16 cellular contexts compared by ENCODE assay signal in genomic region chr19:7792701-7793100, GRCh38. TPM values are rescaled to one million over a fixed set of nuclear protein-coding genes. Genes with fewer than 3 reads are reported as not detected.
"Had no signal": no experiment of that assay in that cellular context is flagged by ENCODE, and none has a peak within 500 bp of the region (broad histone marks: within the 10 kb centered on the region; RNA-seq: fewer than 3 reads in every experiment).

No MANE protein-coding gene starts in this region.

RNA-seq across cellular contexts. Expression of gene CLEC4M, which starts 29.7 kb away (rescaled TPM):
- total RNA-seq: activated CD4-positive, alpha-beta memory T cell treated with anti-CD3 and anti-CD28 coated beads, Interleukin-2, amount 10 ng/mL, durations not matched to agents 7 days and 5 days; activated CD4-positive, alpha-beta T cell treated with anti-CD3 and anti-CD28 coated beads, Interleukin-2, amount 10 ng/mL, durations not matched to agents 7 days and 5 days; activated naive CD4-positive, alpha-beta T cell treated with anti-CD3 and anti-CD28 coated beads, Interleukin-2, amount 50 U/mL, for 72 hours; activated naive CD8-positive, alpha-beta T cell treated with anti-CD3 and anti-CD28 coated beads, Interleukin-2, amount 10 ng/mL, durations not matched to agents 7 days and 5 days; activated T-cell treated with anti-CD3 and anti-CD28 coated beads, Interleukin-2, amount 50 U/mL, for 72 hours; ascending aorta; cerebellum; esophagus squamous epithelium; fibroblast of lung; fibroblast of villous mesenchyme; gastroesophageal sphincter; T-helper 1 cell treated with Interleukin-12 subunit alpha and Interleukin-12 subunit beta and Interleukin-4 antibody, amounts not matched to agents 30 ng/mL and 1 ng/mL, for 36 hours; WTC11 had no signal
- polyA plus RNA-seq: fibroblast of lung had no signal

RNA-seq across cellular contexts. Expression of gene CD209, which starts 45.4 kb away (rescaled TPM):
- total RNA-seq: activated CD4-positive, alpha-beta memory T cell treated with anti-CD3 and anti-CD28 coated beads, Interleukin-2, amount 10 ng/mL, durations not matched to agents 7 days and 5 days; activated CD4-positive, alpha-beta T cell treated with anti-CD3 and anti-CD28 coated beads, Interleukin-2, amount 10 ng/mL, durations not matched to agents 7 days and 5 days; activated naive CD4-positive, alpha-beta T cell treated with anti-CD3 and anti-CD28 coated beads, Interleukin-2, amount 50 U/mL, for 72 hours; activated T-cell treated with anti-CD3 and anti-CD28 coated beads, Interleukin-2, amount 50 U/mL, for 72 hours; cardiac muscle cell; dermis blood vessel endothelial cell; fibroblast of lung; fibroblast of villous mesenchyme; glomerular endothelial cell; T-helper 1 cell treated with Interleukin-12 subunit alpha and Interleukin-12 subunit beta and Interleukin-4 antibody, amounts not matched to agents 30 ng/mL and 1 ng/mL, for 36 hours; WTC11 had no signal
- polyA plus RNA-seq: cardiac muscle cell, fibroblast of lung had no signal
